18 cellular contexts compared by ENCODE assay signal in genomic region chr3:53850895-53851294, GRCh38. TPM values are rescaled to one million over a fixed set of nuclear protein-coding genes. Genes with fewer than 3 reads are reported as not detected.
DNase-seq lines count a peak whose midpoint lies in the region; ATAC-seq, FAIRE-seq and TF ChIP-seq lines count a peak whose summit lies in the region.
"Had no signal": no experiment of that assay in that cellular context is flagged by ENCODE, and none has a peak within 500 bp of the region (broad histone marks: within the 10 kb centered on the region; RNA-seq: fewer than 3 reads in every experiment).

No MANE protein-coding gene starts in this region.

- no peaks in the 10 kb centered on the region for H3K4me1 ChIP-seq in endothelial cell of umbilical vein (ENCODE audit: control insufficient read depth, extremely low read depth, insufficient read depth, low read length)

- dilution Hi-C loops in endothelial cell of umbilical vein (cut with MboI; ENCODE audit: extremely low pct_ligation_motif_present, low sequenced_read_pairs), result no loop called here

- FAIRE-seq in endothelial cell of umbilical vein (lab: Jason Lieb, UNC), result no peak
- FAIRE-seq: H1, RCC 7860 had no signal

- POLR2A ChIA-PET in endothelial cell of umbilical vein (lab: Charles Lee), result no interaction called here

- H3K9me3 Mint-ChIP-seq in glutamatergic neuron (ENCODE audit: unreplicated experiment), result peaks cover 3% of the 10 kb centered on the region
- H3K9me3 Mint-ChIP-seq: activated T-cell treated with anti-CD3 and anti-CD28 coated beads, Interleukin-2, amount 50 U/mL, for 72 hours; memory B cell had no signal

- peaks cover 6% of the 10 kb centered on the region for H3K27me3 Mint-ChIP-seq in glutamatergic neuron (ENCODE audit: unreplicated experiment)

- no peak overlapping the region for H2AFZ ChIP-seq in endothelial cell of umbilical vein (ENCODE audit: low read depth, low read length)

- BruUV-seq in endothelial cell of umbilical vein (replicated peaks; lab: Mats Ljungman, UMichigan), result no TSS peak

- H3K4me1 Mint-ChIP-seq in glutamatergic neuron (ENCODE audit: low read depth, unreplicated experiment), result no peaks in the 10 kb centered on the region

- H3K36me3 Mint-ChIP-seq in glutamatergic neuron (ENCODE audit: unreplicated experiment), result no peaks in the 10 kb centered on the region
- H3K36me3 Mint-ChIP-seq: memory B cell had no signal

- no peak overlapping the region for H3K9ac ChIP-seq in endothelial cell of umbilical vein (replicated peaks; ENCODE audit: extremely low read depth, insufficient read depth, low read length)
- H3K9ac ChIP-seq: BLaER1 treated with 17β-estradiol and CSF1 and Interleukin-3, amounts not matched to agents 10 nM and 100 nM had no signal

- H3K9me1 ChIP-seq in endothelial cell of umbilical vein (replicated peaks; ENCODE audit: control insufficient read depth, extremely low read depth, insufficient read depth, low read length), result no peaks in the 10 kb centered on the region

- TF ChIP-seq CTCF in endothelial cell of umbilical vein (IDR thresholded peaks at IDR 0.05; ENCODE audit: extremely low read depth in 1 of 2, insufficient read depth in 1 of 2, low read depth in 1 of 2, low read length in 2 of 2), result no peak
- no peak for TF ChIP-seq CTCF in glutamatergic neuron (IDR thresholded peaks at IDR 0.05; ENCODE audit: partially characterized antibody, unreplicated experiment)

- H3K79me2 ChIP-seq in endothelial cell of umbilical vein (ENCODE audit: control insufficient read depth, insufficient read depth, low read length), result no peaks in the 10 kb centered on the region

- H3K27ac ChIP-seq in endothelial cell of umbilical vein (ENCODE audit: insufficient read depth, low read depth, low read length), result no peak overlapping the region
- H3K27ac ChIP-seq: BLaER1 treated with 17β-estradiol and CSF1 and Interleukin-3, amounts not matched to agents 10 nM and 100 nM; gastrocnemius medialis had no signal

- H3K4me2 ChIP-seq in endothelial cell of umbilical vein (ENCODE audit: insufficient read depth, low read length), result no peak overlapping the region
- H3K4me2 ChIP-seq: BLaER1 treated with 17β-estradiol and CSF1 and Interleukin-3, amounts not matched to agents 10 nM and 100 nM had no signal

- no peak overlapping the region for H3K27ac Mint-ChIP-seq in glutamatergic neuron (ENCODE audit: unreplicated experiment)
- H3K27ac Mint-ChIP-seq: activated T-cell treated with anti-CD3 and anti-CD28 coated beads, Interleukin-2, amount 50 U/mL, for 72 hours; memory B cell had no signal

- peak; percentile 20 for DNase-seq in Daoy (ENCODE audit: low read depth)
- DNase-seq in NCI-H226, result peak; percentile 52
- DNase-seq in endothelial cell of umbilical vein (ENCODE audit: low read depth, low spot score), result peak; percentile 9
- DNase-seq in mucosa of gallbladder (ENCODE audit: low spot score), result peak; percentile 57
- DNase-seq in glutamatergic neuron, result no peak
- no peak for DNase-seq in NCI-H2029 (lab: John Stamatoyannopoulos, UW)
- no peak for DNase-seq in NCI-H345 (lab: John Stamatoyannopoulos, UW)
- DNase-seq: activated CD4-positive, alpha-beta T cell treated with anti-CD3 and anti-CD28 coated beads, Interleukin-2, amount 50 U/mL, for 4 hours; activated T-cell treated with anti-CD3 and anti-CD28 coated beads, Interleukin-2, amount 50 U/mL, for 72 hours; DMS79; gastrocnemius medialis; NCI-H2107; NCI-H69 had no signal

- no peaks in the 10 kb centered on the region for H3K36me3 ChIP-seq in endothelial cell of umbilical vein (ENCODE audit: control insufficient read depth in 2 of 2, extremely low read depth in 1 of 2, insufficient read depth in 2 of 2, low read length in 2 of 2)
- H3K36me3 ChIP-seq: BLaER1 treated with 17β-estradiol and CSF1 and Interleukin-3, amounts not matched to agents 10 nM and 100 nM; gastrocnemius medialis had no signal

- no peak for TF ChIP-seq POLR2A in endothelial cell of umbilical vein (IDR thresholded peaks at IDR 0.05; ENCODE audit: low read depth, low read length)

- H4K20me1 ChIP-seq in endothelial cell of umbilical vein (replicated peaks; ENCODE audit: control insufficient read depth, extremely low read depth, insufficient read depth, low read length), result no peaks in the 10 kb centered on the region
- H4K20me1 ChIP-seq: BLaER1 treated with 17β-estradiol and CSF1 and Interleukin-3, amounts not matched to agents 10 nM and 100 nM had no signal

- H3K9me3 ChIP-seq in endothelial cell of umbilical vein (replicated peaks; ENCODE audit: control insufficient read depth, insufficient read depth, low read length), result no peaks in the 10 kb centered on the region
- H3K9me3 ChIP-seq: gastrocnemius medialis had no signal

- ATAC-seq in esophagus mucosa, result no peak
- ATAC-seq: activated T-cell treated with anti-CD3 and anti-CD28 coated beads, Interleukin-2, amount 50 U/mL, for 72 hours; gastrocnemius medialis had no signal

- H3K4me3 ChIP-seq in endothelial cell of umbilical vein (replicated peaks in 1 of 3; ENCODE audit: insufficient read depth in 1 of 3, low read depth in 1 of 3, low read length in 3 of 3), result no peak overlapping the region
- H3K4me3 ChIP-seq: BLaER1 treated with 17β-estradiol and CSF1 and Interleukin-3, amounts not matched to agents 10 nM and 100 nM; gastrocnemius medialis had no signal

- intact Hi-C loops in endothelial cell of umbilical vein (cut with micrococcal nuclease), result no loop called here

- H3K4me3 Mint-ChIP-seq in glutamatergic neuron (ENCODE audit: unreplicated experiment), result no peak overlapping the region
- H3K4me3 Mint-ChIP-seq: activated T-cell treated with anti-CD3 and anti-CD28 coated beads, Interleukin-2, amount 50 U/mL, for 72 hours; memory B cell had no signal

- H3K27me3 ChIP-seq in endothelial cell of umbilical vein (ENCODE audit: control insufficient read depth in 2 of 2, insufficient read depth in 2 of 2, low read length in 2 of 2), result peaks cover 16 to 24% of the 10 kb centered on the region in 2 experiments
- H3K27me3 ChIP-seq: gastrocnemius medialis had no signal

- CTCF ChIA-PET in endothelial cell of umbilical vein (lab: Charles Lee), result interaction anchor here (1.0 kb wide), 1 partner anchor 21 kb away, joined by 3 read pairs; no protein-coding TSS in a partner anchor

TF ChIP-seq in endothelial cell of umbilical vein, 7 proteins besides CTCF, POLR2A, EP300 and RAD21 (continues in another document):
- TF ChIP-seq FOS (IDR thresholded peaks at IDR 0.05; ENCODE audit: borderline replicate concordance, insufficient read depth, low read length) (no peak), GATA2 (IDR thresholded peaks at IDR 0.05; ENCODE audit: insufficient read depth, insufficient read length, low read depth, low read length) (no peak)

RNA-seq across cellular contexts. Expression of gene IL17RB, which starts 4.5 kb away (rescaled TPM):
- total RNA-seq in Daoy (2014; rRNA removed; shearing (Covaris generic)), result 1.9 and 3.1 TPM in 2 replicates
- total RNA-seq in endothelial cell of umbilical vein (not detected in 2 replicates), mucosa of gallbladder (13.3 TPM), glutamatergic neuron (ENCODE audit: unreplicated experiment) (0.78 TPM), esophagus mucosa (0.20 TPM)
- polyA plus RNA-seq in endothelial cell of umbilical vein, result 0.04 TPM in 1 of 2 replicates, not detected in the other
- polyA plus RNA-seq in endothelial cell of umbilical vein (2011; cell fraction: cytosol; rRNA removed), result not detected in 2 replicates
- polyA plus RNA-seq in endothelial cell of umbilical vein (2011; cell fraction: nucleus; rRNA removed), result 0.11 and 0.21 TPM in 2 replicates
- polyA plus RNA-seq in endothelial cell of umbilical vein (2012), result 0.80 and 0.92 TPM in 2 replicates
- polyA minus RNA-seq in endothelial cell of umbilical vein, result 0.06 TPM in 1 of 2 replicates, not detected in the other
- 3.1 TPM for polyA minus RNA-seq in endothelial cell of umbilical vein (2011; cell fraction: cytosol; rRNA and poly(A)+ RNA removed)
- polyA minus RNA-seq in endothelial cell of umbilical vein (2011; cell fraction: nucleus; rRNA and poly(A)+ RNA removed), result not detected in 2 replicates

RNA-seq across cellular contexts. Expression of gene CHDH, which starts 4.7 kb away (rescaled TPM):
- total RNA-seq in Daoy (2014; rRNA removed; shearing (Covaris generic)), result 6.2 TPM in 2 replicates
- total RNA-seq in endothelial cell of umbilical vein, result 0.04 and 0.46 TPM in 2 replicates
- polyA plus RNA-seq in endothelial cell of umbilical vein, result 0.02 and 0.06 TPM in 2 replicates
- polyA plus RNA-seq in endothelial cell of umbilical vein (2011; cell fraction: cytosol; rRNA removed), result under 0.01 and 0.01 TPM in 2 replicates
- polyA plus RNA-seq in endothelial cell of umbilical vein (2011; cell fraction: nucleus; rRNA removed), result 0.07 and 0.12 TPM in 2 replicates
- polyA plus RNA-seq in endothelial cell of umbilical vein (2012), result 0.15 TPM in 1 of 2 replicates, not detected in the other
- 0.04 TPM in 1 of 2 replicates, not detected in the other for polyA minus RNA-seq in endothelial cell of umbilical vein
- 1.5 TPM for polyA minus RNA-seq in endothelial cell of umbilical vein (2011; cell fraction: cytosol; rRNA and poly(A)+ RNA removed)
- polyA minus RNA-seq in endothelial cell of umbilical vein (2011; cell fraction: nucleus; rRNA and poly(A)+ RNA removed), result not detected in 2 replicates
- total RNA-seq in mucosa of gallbladder, result 46.4 TPM
- total RNA-seq in glutamatergic neuron (ENCODE audit: unreplicated experiment), result 0.61 TPM
- total RNA-seq in esophagus mucosa, result 1.6 TPM

RNA-seq across cellular contexts. Expression of gene ACTR8, which starts 31.1 kb away (rescaled TPM):
- total RNA-seq in Daoy (2014; rRNA removed; shearing (Covaris generic)), result 27.1 and 38.9 TPM in 2 replicates
- total RNA-seq in endothelial cell of umbilical vein, result 42.0 and 43.1 TPM in 2 replicates
- 12.1 and 14.4 TPM in 2 replicates for polyA plus RNA-seq in endothelial cell of umbilical vein
- polyA plus RNA-seq in endothelial cell of umbilical vein (2011; cell fraction: cytosol; rRNA removed), result 16.6 and 16.9 TPM in 2 replicates
- polyA plus RNA-seq in endothelial cell of umbilical vein (2011; cell fraction: nucleus; rRNA removed), result 35.8 and 37.2 TPM in 2 replicates
- 23.9 and 26.3 TPM in 2 replicates for polyA plus RNA-seq in endothelial cell of umbilical vein (2012)
- 19.6 and 32.1 TPM in 2 replicates for polyA minus RNA-seq in endothelial cell of umbilical vein
- polyA minus RNA-seq in endothelial cell of umbilical vein (2011; cell fraction: cytosol; rRNA and poly(A)+ RNA removed), result 19.5 TPM
- polyA minus RNA-seq in endothelial cell of umbilical vein (2011; cell fraction: nucleus; rRNA and poly(A)+ RNA removed), result 19.3 and 22.7 TPM in 2 replicates
- 31.5 TPM for total RNA-seq in mucosa of gallbladder
- 59.4 TPM for total RNA-seq in glutamatergic neuron (ENCODE audit: unreplicated experiment)
- total RNA-seq in esophagus mucosa, result 17.1 TPM

RNA-seq across cellular contexts. Expression of gene SELENOK, which starts 40.8 kb away (rescaled TPM):
- 54.8 and 62.3 TPM in 2 replicates for total RNA-seq in Daoy (2014; rRNA removed; shearing (Covaris generic))
- total RNA-seq in endothelial cell of umbilical vein (30.4 and 35.2 TPM in 2 replicates), mucosa of gallbladder (52.2 TPM), glutamatergic neuron (ENCODE audit: unreplicated experiment) (39.4 TPM), esophagus mucosa (23.7 TPM)
- polyA plus RNA-seq in endothelial cell of umbilical vein, result 20.5 and 26.1 TPM in 2 replicates
- 36.9 and 47.4 TPM in 2 replicates for polyA plus RNA-seq in endothelial cell of umbilical vein (2011; cell fraction: cytosol; rRNA removed)
- 15.1 and 17.3 TPM in 2 replicates for polyA plus RNA-seq in endothelial cell of umbilical vein (2011; cell fraction: nucleus; rRNA removed)
- 29.7 and 42.7 TPM in 2 replicates for polyA plus RNA-seq in endothelial cell of umbilical vein (2012)
- 20.8 and 25.8 TPM in 2 replicates for polyA minus RNA-seq in endothelial cell of umbilical vein
- polyA minus RNA-seq in endothelial cell of umbilical vein (2011; cell fraction: cytosol; rRNA and poly(A)+ RNA removed), result 10.1 TPM
- 9.6 and 29.2 TPM in 2 replicates for polyA minus RNA-seq in endothelial cell of umbilical vein (2011; cell fraction: nucleus; rRNA and poly(A)+ RNA removed)

Comparison
In these comparisons a context has a peak if more than half of its experiments do, and no peak if none do; other contexts are left out.
1. DNase-seq: peak in Daoy (single experiment), NCI-H226 (single experiment), endothelial cell of umbilical vein (single experiment) and mucosa of gallbladder (single experiment); none in glutamatergic neuron (single experiment), NCI-H2029 (single experiment) and NCI-H345 (single experiment).